18 cellular contexts compared by ENCODE assay signal in genomic region chr9:4514252-4515128, GRCh38. TPM values are rescaled to one million over a fixed set of nuclear protein-coding genes. Genes with fewer than 3 reads are reported as not detected.
"Had no signal": no experiment of that assay in that cellular context is flagged by ENCODE, and none has a peak within 500 bp of the region (broad histone marks: within the 10 kb centered on the region; RNA-seq: fewer than 3 reads in every experiment).

No MANE protein-coding gene starts in this region.

- H3K27ac Mint-ChIP-seq: activated B cell treated with CpG ODN at 0.5 μM for 24 hours; activated CD8-positive, alpha-beta T cell treated with anti-CD3 and anti-CD28 coated beads for 36 hours; activated naive CD4-positive, alpha-beta T cell treated with anti-CD3 and anti-CD28 coated beads, Interleukin-2, amount 50 U/mL, for 72 hours; immature natural killer cell; natural killer cell treated with Interleukin-12 subunit alpha and Interleukin-12 subunit beta and Interleukin-15 and Interleukin-18, amount 100 ng/mL, for 72 hours; stimulated activated memory B cell treated with anti-CD40 and anti-IgM and Interleukin-4, amounts not matched to agents 10 μg/mL and 1 μg/mL and 100 μg/mL, for 72 hours had no signal

- H3K9me3 Mint-ChIP-seq: activated B cell treated with CpG ODN at 0.5 μM for 24 hours; activated CD8-positive, alpha-beta T cell treated with anti-CD3 and anti-CD28 coated beads for 36 hours; activated naive CD4-positive, alpha-beta T cell treated with anti-CD3 and anti-CD28 coated beads, Interleukin-2, amount 50 U/mL, for 72 hours; activated T-cell treated with anti-CD3 and anti-CD28 coated beads, Interleukin-2, amount 50 U/mL, for 4 hours; natural killer cell treated with Interleukin-12 subunit alpha and Interleukin-12 subunit beta and Interleukin-15 and Interleukin-18, amount 100 ng/mL, for 72 hours; stimulated activated memory B cell treated with anti-CD40 and anti-IgM and Interleukin-4, amounts not matched to agents 10 μg/mL and 1 μg/mL and 100 μg/mL, for 72 hours had no signal

- H3K4me1 Mint-ChIP-seq: activated B cell treated with CpG ODN at 0.5 μM for 24 hours; stimulated activated memory B cell treated with anti-CD40 and anti-IgM and Interleukin-4, amounts not matched to agents 10 μg/mL and 1 μg/mL and 100 μg/mL, for 72 hours had no signal

- H3K4me3 Mint-ChIP-seq: activated B cell treated with CpG ODN at 0.5 μM for 24 hours; activated CD8-positive, alpha-beta T cell treated with anti-CD3 and anti-CD28 coated beads for 36 hours; activated T-cell treated with anti-CD3 and anti-CD28 coated beads, Interleukin-2, amount 50 U/mL, for 4 hours; immature natural killer cell; natural killer cell treated with Interleukin-12 subunit alpha and Interleukin-12 subunit beta and Interleukin-15 and Interleukin-18, amount 100 ng/mL, for 72 hours; stimulated activated memory B cell treated with anti-CD40 and anti-IgM and Interleukin-4, amounts not matched to agents 10 μg/mL and 1 μg/mL and 100 μg/mL, for 72 hours had no signal

- DNase-seq: activated B cell treated with CpG ODN at 0.5 μM for 24 hours; activated CD4-positive, alpha-beta T cell treated with anti-CD3 and anti-CD28 coated beads for 48 hours; activated CD8-positive, alpha-beta T cell treated with anti-CD3 and anti-CD28 coated beads for 36 hours; activated gamma-delta T cell; activated T-cell treated with anti-CD3 and anti-CD28 coated beads, Interleukin-2, amount 50 U/mL, for 4 hours; dorsolateral prefrontal cortex; erythroblast; heart right ventricle; immature natural killer cell; occipital lobe; stimulated activated CD4-positive, alpha-beta T cell treated with anti-CD3 and anti-CD28 coated beads, Interleukin-2, amount 100 ng/mL, for 48 hours; thyroid gland had no signal

- H3K36me3 Mint-ChIP-seq: activated naive CD4-positive, alpha-beta T cell treated with anti-CD3 and anti-CD28 coated beads, Interleukin-2, amount 50 U/mL, for 72 hours; immature natural killer cell; natural killer cell treated with Interleukin-12 subunit alpha and Interleukin-12 subunit beta and Interleukin-15 and Interleukin-18, amount 100 ng/mL, for 72 hours; stimulated activated memory B cell treated with anti-CD40 and anti-IgM and Interleukin-4, amounts not matched to agents 10 μg/mL and 1 μg/mL and 100 μg/mL, for 72 hours had no signal

- ATAC-seq: activated CD8-positive, alpha-beta T cell treated with anti-CD3 and anti-CD28 coated beads for 36 hours; activated naive CD4-positive, alpha-beta T cell treated with anti-CD3 and anti-CD28 coated beads, Interleukin-2, amount 50 U/mL, for 72 hours; activated T-cell treated with anti-CD3 and anti-CD28 coated beads, Interleukin-2, amount 50 U/mL, for 4 hours; gastroesophageal sphincter; heart right ventricle; natural killer cell treated with Interleukin-12 subunit alpha and Interleukin-12 subunit beta and Interleukin-15 and Interleukin-18, amount 100 ng/mL, for 72 hours; stimulated activated memory B cell treated with anti-CD40 and anti-IgM and Interleukin-4, amounts not matched to agents 10 μg/mL and 1 μg/mL and 100 μg/mL, for 72 hours had no signal

- H3K4me3 ChIP-seq: dorsolateral prefrontal cortex, gastroesophageal sphincter, heart right ventricle, thyroid gland had no signal

- H3K36me3 ChIP-seq: gastroesophageal sphincter, heart right ventricle, thyroid gland had no signal

- H3K27me3 Mint-ChIP-seq: activated B cell treated with CpG ODN at 0.5 μM for 24 hours; activated CD8-positive, alpha-beta T cell treated with anti-CD3 and anti-CD28 coated beads for 36 hours; stimulated activated memory B cell treated with anti-CD40 and anti-IgM and Interleukin-4, amounts not matched to agents 10 μg/mL and 1 μg/mL and 100 μg/mL, for 72 hours had no signal

- FAIRE-seq: urothelium cell line had no signal

- H3K4me1 ChIP-seq: gastroesophageal sphincter had no signal

- H3K27me3 ChIP-seq: dorsolateral prefrontal cortex, gastroesophageal sphincter, heart right ventricle, thyroid gland had no signal

- H3K9me3 ChIP-seq: gastroesophageal sphincter, heart right ventricle, thyroid gland had no signal

- H3K27ac ChIP-seq: gastroesophageal sphincter, heart right ventricle, thyroid gland had no signal

RNA-seq across cellular contexts. Expression of gene SLC1A1, which starts 24.2 kb away (rescaled TPM):
- total RNA-seq: skeletal muscle tissue had no signal
